Comparison of ENCODE assay signal across 9 cellular contexts in the genomic region with DNA sequence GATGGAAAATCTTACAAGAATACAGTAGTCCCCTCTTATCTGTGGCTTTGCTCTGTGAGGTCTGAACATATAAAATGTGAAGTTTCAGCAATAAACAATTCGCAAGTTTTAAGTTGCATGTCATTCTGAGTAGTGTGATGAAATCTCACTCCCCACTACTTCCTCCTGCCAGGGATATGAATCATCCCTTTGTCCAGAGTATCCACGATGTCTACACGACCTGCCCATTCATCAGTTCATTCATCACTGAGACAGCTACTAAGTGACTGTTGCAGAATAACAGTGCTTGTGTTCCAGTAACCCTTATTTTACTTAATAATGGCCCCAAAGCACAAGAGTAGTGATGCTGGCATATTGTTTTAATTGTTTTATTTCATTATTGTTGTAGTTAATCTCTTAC.
DNase-seq lines count a peak whose midpoint lies in the region; ATAC-seq and TF ChIP-seq lines count a peak whose summit lies in the region.
"Had no signal": no experiment of that assay in that cellular context is flagged by ENCODE, and none has a peak within 500 bp of the region (broad histone marks: within the 10 kb centered on the region; RNA-seq: fewer than 3 reads in every experiment).

No MANE protein-coding gene starts in this region.

- no peaks in the 10 kb centered on the region for H4K20me1 ChIP-seq in fibroblast of lung (ENCODE audit: control insufficient read depth, extremely low read depth, insufficient read depth, low read length)

- intact Hi-C loops in stomach (cut with DNase I; ENCODE audit: low total_unique reads): no loop called here

- H3K36me3 ChIP-seq in fibroblast of lung (ENCODE audit: control insufficient read depth, insufficient read depth, low read length) (no peaks in the 10 kb centered on the region), stomach (no peaks in the 10 kb centered on the region)

- TF ChIP-seq CTCF in fibroblast of lung (conservative IDR thresholded peaks at IDR 0.05 in 1 of 2, IDR thresholded peaks at IDR 0.05 in 1 of 2; ENCODE audit: low read depth in 1 of 2, low read length in 2 of 2): no peak
- TF ChIP-seq CTCF in stomach (IDR thresholded peaks at IDR 0.05): no peak

- no peaks in the 10 kb centered on the region for H3K9me3 Mint-ChIP-seq in activated CD8-positive, alpha-beta T cell treated with anti-CD3 and anti-CD28 coated beads, Interleukin-2, amount 10 ng/mL, durations not matched to agents 7 days and 5 days (ENCODE audit: insufficient read depth)

- no peaks in the 10 kb centered on the region for H3K36me3 Mint-ChIP-seq in activated CD8-positive, alpha-beta T cell treated with anti-CD3 and anti-CD28 coated beads, Interleukin-2, amount 10 ng/mL, durations not matched to agents 7 days and 5 days (ENCODE audit: low read depth)

- DNase-seq in HK-2 (ENCODE audit: unreplicated experiment): peak; percentile 7
- DNase-seq in RPMI7951 (ENCODE audit: low read depth): peak; percentile 75
- DNase-seq in fibroblast of lung (ENCODE audit: low read depth in 2 of 2): peak; percentile 84 to 94
- DNase-seq in skeletal muscle cell (ENCODE audit: low read depth): peak; percentile 89
- DNase-seq in activated CD8-positive, alpha-beta T cell treated with anti-CD3 and anti-CD28 coated beads, Interleukin-2, amount 10 ng/mL, durations not matched to agents 7 days and 5 days: no peak
- no peak for DNase-seq in NCI-H2081 treated with DMSO at 0.1 percent for 48 hours (lab: John Stamatoyannopoulos, UW)
- no peak for DNase-seq in erythroblast (lab: John Stamatoyannopoulos, UW)
- no peak for DNase-seq in stomach
- DNase-seq: NCI-H526 had no signal

- ATAC-seq in activated CD8-positive, alpha-beta T cell treated with anti-CD3 and anti-CD28 coated beads, Interleukin-2, amount 10 ng/mL, durations not matched to agents 7 days and 5 days: no peak

- no peak for TF ChIP-seq POLR2A in erythroblast (IDR thresholded peaks at IDR 0.05; ENCODE audit: low read length)
- no peak for TF ChIP-seq POLR2A in stomach (IDR thresholded peaks at IDR 0.05)

- H3K27me3 Mint-ChIP-seq in activated CD8-positive, alpha-beta T cell treated with anti-CD3 and anti-CD28 coated beads, Interleukin-2, amount 10 ng/mL, durations not matched to agents 7 days and 5 days (ENCODE audit: low read depth): no peaks in the 10 kb centered on the region

- H3K27me3 ChIP-seq in fibroblast of lung (ENCODE audit: control insufficient read depth, insufficient read depth, low read length) (no peaks in the 10 kb centered on the region), stomach (no peaks in the 10 kb centered on the region)

- CTCF ChIA-PET in activated CD8-positive, alpha-beta T cell treated with anti-CD3 and anti-CD28 coated beads, Interleukin-2, amount 10 ng/mL, durations not matched to agents 7 days and 5 days (lab: Charles Lee): no interaction called here

- no peak overlapping the region for H3K4me3 Mint-ChIP-seq in activated CD8-positive, alpha-beta T cell treated with anti-CD3 and anti-CD28 coated beads, Interleukin-2, amount 10 ng/mL, durations not matched to agents 7 days and 5 days

- H3K4me3 ChIP-seq in fibroblast of lung (replicated peaks in 1 of 4; ENCODE audit: control extremely low read depth in 1 of 4, insufficient read depth in 1 of 4, low read depth in 3 of 4, low read length in 4 of 4) (no peak overlapping the region), skeletal muscle cell (ENCODE audit: low read depth, low read length) (no peak overlapping the region), stomach (no peak overlapping the region)

- POLR2A ChIA-PET in activated CD8-positive, alpha-beta T cell treated with anti-CD3 and anti-CD28 coated beads, Interleukin-2, amount 10 ng/mL, durations not matched to agents 7 days and 5 days (lab: Charles Lee): no interaction called here

- no peaks in the 10 kb centered on the region for H3K9me3 ChIP-seq in fibroblast of lung (ENCODE audit: control insufficient read depth, insufficient read depth, low read depth, low read length)
- peaks cover 0 to 8% (median 0%) of the 10 kb centered on the region in 4 donors for H3K9me3 ChIP-seq in stomach

- H3K27ac ChIP-seq in fibroblast of lung (ENCODE audit: insufficient read depth, low read length) (no peak overlapping the region), stomach (no peak overlapping the region)

- no peak overlapping the region for H2AFZ ChIP-seq in fibroblast of lung (ENCODE audit: low read length)

- no peaks in the 10 kb centered on the region for H3K79me2 ChIP-seq in fibroblast of lung (ENCODE audit: control insufficient read depth, insufficient read depth, low read length)

- H3K4me1 ChIP-seq in fibroblast of lung (ENCODE audit: control insufficient read depth, extremely low read depth, insufficient read depth, low read length) (no peaks in the 10 kb centered on the region), stomach (no peaks in the 10 kb centered on the region)

- H3K4me1 Mint-ChIP-seq in activated CD8-positive, alpha-beta T cell treated with anti-CD3 and anti-CD28 coated beads, Interleukin-2, amount 10 ng/mL, durations not matched to agents 7 days and 5 days (ENCODE audit: low read depth): no peaks in the 10 kb centered on the region

- no peak overlapping the region for H3K9ac ChIP-seq in fibroblast of lung (ENCODE audit: insufficient read depth, low read length)

- WGBS in stomach, 5 donors: 24 to 42% (median 34%) methylated on average over 3 of the region's 3 CpGs

- no peak overlapping the region for H3K4me2 ChIP-seq in fibroblast of lung (ENCODE audit: extremely low read depth, insufficient read depth, low read length)

- TF ChIP-seq EP300 in stomach (IDR thresholded peaks at IDR 0.05): no peak

- H3K27ac Mint-ChIP-seq in activated CD8-positive, alpha-beta T cell treated with anti-CD3 and anti-CD28 coated beads, Interleukin-2, amount 10 ng/mL, durations not matched to agents 7 days and 5 days: no peak overlapping the region

Comparison
In these comparisons a context has a peak if more than half of its experiments do, and no peak if none do; other contexts are left out.
1. DNase-seq: peak in HK-2 (single experiment), RPMI7951 (single experiment), fibroblast of lung (2 of 2) and skeletal muscle cell (single experiment); none in activated CD8-positive, alpha-beta T cell treated with anti-CD3 and anti-CD28 coated beads, Interleukin-2, amount 10 ng/mL, durations not matched to agents 7 days and 5 days (single experiment), NCI-H2081 treated with DMSO at 0.1 percent for 48 hours (single experiment), erythroblast (0 of 2) and stomach (single experiment).